ENCODE assay signal across 2 cellular contexts in the genomic region with DNA sequence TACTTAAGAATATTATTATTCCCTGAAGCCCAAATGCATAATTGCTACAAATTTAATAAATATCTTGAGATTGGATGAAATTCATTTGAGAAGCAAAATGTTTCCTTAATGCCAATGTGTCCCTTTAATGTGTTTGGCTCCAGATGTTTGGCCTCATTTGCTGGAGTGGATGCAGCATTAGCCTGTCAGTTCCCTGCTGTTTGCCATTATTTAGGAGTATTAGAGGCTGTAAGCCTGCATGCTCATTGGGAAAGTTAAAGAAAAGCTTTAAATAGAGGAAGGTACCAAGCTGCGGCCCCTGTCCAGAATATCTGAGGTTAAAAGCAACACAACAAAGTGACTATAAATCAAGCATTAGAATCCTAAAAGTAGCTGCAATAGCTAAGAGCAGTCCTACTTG.
TF ChIP-seq lines count a peak whose summit lies in the region.

No MANE protein-coding gene starts in this region.

TF ChIP-seq in IMR-90, 13 proteins besides CTCF, POLR2A, EP300 and RAD21 (continued from another document):
- TF ChIP-seq RCOR1 (IDR thresholded peaks at IDR 0.05; ENCODE audit: insufficient replicate concordance, low read length), result no peak
- TF ChIP-seq, protein P1, sequence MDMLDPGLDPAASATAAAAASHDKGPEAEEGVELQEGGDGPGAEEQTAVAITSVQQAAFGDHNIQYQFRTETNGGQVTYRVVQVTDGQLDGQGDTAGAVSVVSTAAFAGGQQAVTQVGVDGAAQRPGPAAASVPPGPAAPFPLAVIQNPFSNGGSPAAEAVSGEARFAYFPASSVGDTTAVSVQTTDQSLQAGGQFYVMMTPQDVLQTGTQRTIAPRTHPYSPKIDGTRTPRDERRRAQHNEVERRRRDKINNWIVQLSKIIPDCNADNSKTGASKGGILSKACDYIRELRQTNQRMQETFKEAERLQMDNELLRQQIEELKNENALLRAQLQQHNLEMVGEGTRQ (IDR thresholded peaks at IDR 0.05; ENCODE audit: low read depth, low read length), result no peak
- no peak for TF ChIP-seq NFE2L2 (IDR thresholded peaks at IDR 0.05; ENCODE audit: low read depth, low read length)
- no peak for TF ChIP-seq MAFK (IDR thresholded peaks at IDR 0.05; ENCODE audit: low read depth, low read length)
- no peak for TF ChIP-seq CHD1 (IDR thresholded peaks at IDR 0.05; ENCODE audit: low read depth, low read length)
- no peak for TF ChIP-seq BHLHE40 (IDR thresholded peaks at IDR 0.05; ENCODE audit: low read depth, low read length)
- TF ChIP-seq MAZ (IDR thresholded peaks at IDR 0.05; ENCODE audit: borderline replicate concordance, low read depth, low read length), result no peak

TF ChIP-seq in neural cell, 6 proteins besides CTCF, POLR2A, EP300 and RAD21 (continued from another document):
- no peak for TF ChIP-seq SMC3 (conservative IDR thresholded peaks at IDR 0.05; ENCODE audit: poor library complexity)
- TF ChIP-seq MXI1 (conservative IDR thresholded peaks at IDR 0.05; ENCODE audit: poor library complexity, severe bottlenecking), result no peak
- TF ChIP-seq REST (IDR thresholded peaks at IDR 0.05; ENCODE audit: borderline replicate concordance), result no peak
- no peak for TF ChIP-seq EZH2 (IDR thresholded peaks at IDR 0.05; ENCODE audit: borderline replicate concordance, insufficient read depth, low read length, poor library complexity, severe bottlenecking)
